ENCODE assay signal across 8 cellular contexts in genomic region chr5:43105369-43106289, GRCh38. TPM values are rescaled to one million over a fixed set of nuclear protein-coding genes. Genes with fewer than 3 reads are reported as not detected.
DNase-seq lines count a peak whose midpoint lies in the region; ATAC-seq lines count a peak whose summit lies in the region.

No MANE protein-coding gene starts in this region.

- peak overlapping the region; percentile 88 to 93 for H3K27ac Mint-ChIP-seq in effector memory CD8-positive, alpha-beta T cell
- H3K27ac Mint-ChIP-seq in memory B cell, result peak overlapping the region; percentile 83

- H3K36me3 Mint-ChIP-seq in effector memory CD8-positive, alpha-beta T cell (ENCODE audit: insufficient read depth), result peaks cover 5% of the 10 kb centered on the region
- H3K36me3 Mint-ChIP-seq in memory B cell, result no peaks in the 10 kb centered on the region

- DNase-seq in COR-L47 (lab: John Stamatoyannopoulos, UW) (peak; percentile 95), HT-29 (ENCODE audit: low spot score) (peak; percentile 100), NK-92 (lab: John Stamatoyannopoulos, UW; ENCODE audit: unreplicated experiment) (peak; percentile 12), memory B cell (ENCODE audit: low spot score in 2 of 2) (peak; percentile 88 to 89)
- peak; percentile 93 for DNase-seq in activated CD8-positive, alpha-beta memory T cell treated with anti-CD3 and anti-CD28 coated beads for 24 hours
- peak; percentile 88 to 92 (median 91) for DNase-seq in effector memory CD8-positive, alpha-beta T cell
- peak; percentile 70 for DNase-seq in stimulated activated CD8-positive, alpha-beta memory T cell treated with anti-CD3 and anti-CD28 coated beads, Interleukin-12 subunit alpha, Interleukin-12 subunit beta, amount 100 ng/mL, for 24 hours (ENCODE audit: extremely low read depth)

- no peaks in the 10 kb centered on the region for H3K9me3 Mint-ChIP-seq in effector memory CD8-positive, alpha-beta T cell
- no peaks in the 10 kb centered on the region for H3K9me3 Mint-ChIP-seq in memory B cell

- peaks cover 19 to 25% of the 10 kb centered on the region in 2 donors for H3K4me1 Mint-ChIP-seq in effector memory CD8-positive, alpha-beta T cell (ENCODE audit: low read depth in 2 of 2)
- peaks cover 4% of the 10 kb centered on the region for H3K4me1 Mint-ChIP-seq in memory B cell

- peak overlapping the region; percentile 82 to 83 for H3K4me3 Mint-ChIP-seq in effector memory CD8-positive, alpha-beta T cell
- H3K4me3 Mint-ChIP-seq in memory B cell, result peak overlapping the region; percentile 87

- ATAC-seq in GM21367 (IDR thresholded peaks at IDR 0.05; ENCODE audit: unreplicated experiment), result peak; percentile 90
- ATAC-seq in effector memory CD8-positive, alpha-beta T cell (replicated peaks), result peak; percentile 93
- peak; percentile 93 for ATAC-seq in memory B cell (ENCODE audit: low read depth)

- H3K27me3 Mint-ChIP-seq in effector memory CD8-positive, alpha-beta T cell, result no peaks in the 10 kb centered on the region
- no peaks in the 10 kb centered on the region for H3K27me3 Mint-ChIP-seq in memory B cell

RNA-seq across cellular contexts. Expression of gene ZNF131, which starts 15.1 kb away (rescaled TPM):
- total RNA-seq in HT-29 (2014; rRNA removed; shearing (Covaris generic)), result 31.8 and 35.5 TPM in 2 replicates

Comparison
In these comparisons a context has a peak if more than half of its experiments do, and no peak if none do; other contexts are left out.
1. Peak in every context shown above with its lines: DNase-seq and ATAC-seq.
2. DNase-seq: peak in every context shown above with its lines; median percentile 100 in HT-29; 95 in COR-L47; 93 in activated CD8-positive, alpha-beta memory T cell treated with anti-CD3 and anti-CD28 coated beads for 24 hours; 91 in effector memory CD8-positive, alpha-beta T cell; 88 in memory B cell; 70 in stimulated activated CD8-positive, alpha-beta memory T cell treated with anti-CD3 and anti-CD28 coated beads, Interleukin-12 subunit alpha, Interleukin-12 subunit beta, amount 100 ng/mL, for 24 hours; 12 in NK-92.